ENCODE assay signal across 8 cellular contexts in the genomic region with DNA sequence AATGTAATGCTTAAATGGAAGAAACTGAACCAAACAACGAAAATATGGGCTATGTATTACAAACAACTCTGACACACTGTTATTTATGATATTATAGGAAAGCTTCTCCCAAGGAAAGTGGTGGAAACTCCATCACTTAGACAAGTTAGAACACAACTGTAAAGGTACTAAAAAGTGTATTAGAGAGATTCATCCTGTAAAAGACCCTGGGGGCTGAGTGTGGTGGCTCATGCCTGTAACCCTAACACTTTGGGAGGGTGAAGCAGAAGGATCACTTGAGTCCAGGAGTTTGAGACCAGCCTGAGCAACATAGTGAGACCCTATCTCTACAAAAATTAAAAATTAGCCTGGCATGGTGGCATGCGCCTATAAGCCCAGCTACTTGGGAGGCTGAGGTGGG. TPM values are rescaled to one million over a fixed set of nuclear protein-coding genes. Genes with fewer than 3 reads are reported as not detected.
"Had no signal": no experiment of that assay in that cellular context is flagged by ENCODE, and none has a peak within 500 bp of the region (broad histone marks: within the 10 kb centered on the region; RNA-seq: fewer than 3 reads in every experiment).

No MANE protein-coding gene starts in this region.

- H3K4me3 ChIP-seq: GM12878 had no signal

- DNase-seq: GDM1, GF-D8 had no signal

- ATAC-seq: GM12878 had no signal

- FAIRE-seq: G401.6, GM12878, GM12891, GM12892, GM18507, GM19239 had no signal

RNA-seq across cellular contexts. Expression of gene RBP7, which starts 28.3 kb away (rescaled TPM):
- total RNA-seq: GM12878 had no signal
